Comparison of ENCODE assay signal across 17 cellular contexts in genomic region chr22:48919187-48919590, GRCh38.
DNase-seq lines count a peak whose midpoint lies in the region; ATAC-seq and TF ChIP-seq lines count a peak whose summit lies in the region.
"Had no signal": no experiment of that assay in that cellular context is flagged by ENCODE, and none has a peak within 500 bp of the region (broad histone marks: within the 10 kb centered on the region; RNA-seq: fewer than 3 reads in every experiment).

No MANE protein-coding gene starts in this region.

- H2BK120ac ChIP-seq in mesendoderm (ENCODE audit: low read depth, low read length): no peak overlapping the region

- intact Hi-C loops in right cardiac atrium (cut with DNase I): no loop called here

- H3K27ac ChIP-seq in right atrium auricular region: no peak overlapping the region
- no peak overlapping the region for H3K27ac ChIP-seq in right cardiac atrium (ENCODE audit: low read length)
- H3K27ac ChIP-seq in layer of hippocampus (ENCODE audit: low read depth, low read length): peak overlapping the region; percentile 97
- no peak overlapping the region for H3K27ac ChIP-seq in mesendoderm (ENCODE audit: low read depth, low read length)
- H3K27ac ChIP-seq in SJCRH30: no peak overlapping the region
- H3K27ac ChIP-seq: breast epithelium, foreskin keratinocyte, VCaP had no signal

- H3K4me3 ChIP-seq in right atrium auricular region (no peak overlapping the region), right cardiac atrium (ENCODE audit: low read length) (no peak overlapping the region), mesendoderm (ENCODE audit: low read length) (no peak overlapping the region), SJCRH30 (no peak overlapping the region)
- H3K4me3 ChIP-seq: breast epithelium had no signal

- H3K79me2 ChIP-seq in mesendoderm (ENCODE audit: control insufficient read depth, insufficient read depth, low read length): no peaks in the 10 kb centered on the region

- H3K23ac ChIP-seq in mesendoderm (ENCODE audit: low read length): no peak overlapping the region

- no peaks in the 10 kb centered on the region for H3K27me3 ChIP-seq in right atrium auricular region
- no peaks in the 10 kb centered on the region for H3K27me3 ChIP-seq in right cardiac atrium (ENCODE audit: control insufficient read depth, insufficient read depth)
- no peaks in the 10 kb centered on the region for H3K27me3 ChIP-seq in layer of hippocampus (ENCODE audit: control insufficient read depth, insufficient read depth, low read length)
- H3K27me3 ChIP-seq in mesendoderm (ENCODE audit: insufficient read depth, low read length, poor library complexity): no peaks in the 10 kb centered on the region
- peaks cover 30% of the 10 kb centered on the region for H3K27me3 ChIP-seq in SJCRH30
- H3K27me3 ChIP-seq: foreskin keratinocyte had no signal

- H4K8ac ChIP-seq in mesendoderm (ENCODE audit: low read depth, low read length): no peak overlapping the region

- H2BK5ac ChIP-seq in mesendoderm (ENCODE audit: low read length): no peak overlapping the region

- H3K36me3 ChIP-seq in right atrium auricular region (no peaks in the 10 kb centered on the region), mesendoderm (ENCODE audit: control insufficient read depth, insufficient read depth, low read length) (no peaks in the 10 kb centered on the region), SJCRH30 (no peaks in the 10 kb centered on the region)
- H3K36me3 ChIP-seq: breast epithelium had no signal

- no peak overlapping the region for H2BK15ac ChIP-seq in mesendoderm (replicated peaks; ENCODE audit: low read depth)

- no peaks in the 10 kb centered on the region for H3K9me3 ChIP-seq in right atrium auricular region
- no peaks in the 10 kb centered on the region for H3K9me3 ChIP-seq in right cardiac atrium (ENCODE audit: control insufficient read depth, low read length)
- no peaks in the 10 kb centered on the region for H3K9me3 ChIP-seq in SJCRH30 (replicated peaks)
- H3K9me3 ChIP-seq: breast epithelium had no signal

- no peak overlapping the region for H3K18ac ChIP-seq in mesendoderm (ENCODE audit: low read length)

- H3K9ac ChIP-seq in mesendoderm (ENCODE audit: low read length): no peak overlapping the region

- DNase-seq in right atrium auricular region (ENCODE audit: low spot score) (peak; percentile 49), right cardiac atrium (no peak), NCI-H69 (lab: John Stamatoyannopoulos, UW) (peak; percentile 87), mesendoderm (no peak), SJCRH30 (no peak)
- DNase-seq: activated naive CD4-positive, alpha-beta T cell treated with anti-CD3 and anti-CD28 coated beads, Interleukin-2, amount 50 U/mL, for 16 hours; Calu3; naive thymus-derived CD4-positive, alpha-beta T cell; NCI-H226; SW 1271 had no signal

- no peak for ATAC-seq in right cardiac atrium
- ATAC-seq in GM21390 (IDR thresholded peaks at IDR 0.05; ENCODE audit: unreplicated experiment): no peak
- no peak for ATAC-seq in HG02623 (IDR thresholded peaks at IDR 0.05; ENCODE audit: unreplicated experiment)
- ATAC-seq: foreskin keratinocyte; HCT116; naive thymus-derived CD4-positive, alpha-beta T cell had no signal

- no peak overlapping the region for H3K4ac ChIP-seq in mesendoderm (ENCODE audit: low read depth, low read length)

- no peak overlapping the region for H2AK5ac ChIP-seq in mesendoderm (ENCODE audit: low read length)

- TF ChIP-seq CTCF in right atrium auricular region (IDR thresholded peaks at IDR 0.05): no peak

- H3K4me2 ChIP-seq in mesendoderm (ENCODE audit: low read length): no peak overlapping the region

- WGBS in right cardiac atrium: 84% methylated on average over 18 of the region's 18 CpGs
- WGBS in mesendoderm (ENCODE audit: extremely low coverage, insufficient coverage, low lambda C conversion rate): no CpG with 5 or more reads among the region's 18 CpGs

- no peak overlapping the region for H4K5ac ChIP-seq in mesendoderm (ENCODE audit: low read length)

- no peaks in the 10 kb centered on the region for H3K4me1 ChIP-seq in right atrium auricular region
- no peaks in the 10 kb centered on the region for H3K4me1 ChIP-seq in right cardiac atrium (ENCODE audit: control insufficient read depth, insufficient read depth, low read length)
- no peaks in the 10 kb centered on the region for H3K4me1 ChIP-seq in mesendoderm (ENCODE audit: control insufficient read depth, low read depth, low read length)
- H3K4me1 ChIP-seq in SJCRH30: no peaks in the 10 kb centered on the region
- H3K4me1 ChIP-seq: breast epithelium, foreskin keratinocyte had no signal

- no peaks in the 10 kb centered on the region for H3K79me1 ChIP-seq in mesendoderm (ENCODE audit: low read length)

- H3K56ac ChIP-seq in mesendoderm (ENCODE audit: low read length): no peak overlapping the region

Comparison
In these comparisons a context has a peak if more than half of its experiments do, and no peak if none do; other contexts are left out.
1. DNase-seq: peak in right atrium auricular region (single experiment) and NCI-H69 (single experiment); none in right cardiac atrium (0 of 3), mesendoderm (single experiment) and SJCRH30 (0 of 2).